ENCODE assay signal across 11 cellular contexts in genomic region chr15:95620934-95621579, GRCh38.
A peak's percentile ranks its signal among the peaks of the same experiment; 100 is the strongest.
DNase-seq lines count a peak whose midpoint lies in the region; ATAC-seq and TF ChIP-seq lines count a peak whose summit lies in the region.
"Had no signal": no experiment of that assay in that cellular context is flagged by ENCODE, and none has a peak within 500 bp of the region (broad histone marks: within the 10 kb centered on the region; RNA-seq: fewer than 3 reads in every experiment).

No MANE protein-coding gene starts in this region.

- no peak overlapping the region for H4K8ac ChIP-seq in H9 (replicated peaks; ENCODE audit: insufficient read length, low read depth, low read length)

- no peaks in the 10 kb centered on the region for H3K23me2 ChIP-seq in H9 (ENCODE audit: insufficient read length, low read depth, low read length, poor library complexity, severe bottlenecking)

- H3K4me1 ChIP-seq in right cardiac atrium (ENCODE audit: control insufficient read depth, insufficient read depth, low read length) (no peaks in the 10 kb centered on the region), KMS-11 (ENCODE audit: low read depth, poor library complexity, severe bottlenecking) (peaks cover 17% of the 10 kb centered on the region), subcutaneous abdominal adipose tissue (ENCODE audit: control insufficient read depth in 5 of 5, insufficient read depth in 5 of 5, low read length in 5 of 5) (peaks cover 0 to 21% (median 13%) of the 10 kb centered on the region in 5 donors), H9 (ENCODE audit: insufficient read depth, low read length) (no peaks in the 10 kb centered on the region)
- H3K4me1 ChIP-seq: testis had no signal

- H2BK120ac ChIP-seq in H9 (ENCODE audit: low read depth, low read length, poor library complexity, severe bottlenecking) = no peak overlapping the region

- no peaks in the 10 kb centered on the region for H3K9me3 ChIP-seq in right cardiac atrium (ENCODE audit: control insufficient read depth, low read length)
- no peaks in the 10 kb centered on the region for H3K9me3 ChIP-seq in subcutaneous abdominal adipose tissue (ENCODE audit: control insufficient read depth in 5 of 5, low read length in 5 of 5)
- no peaks in the 10 kb centered on the region for H3K9me3 ChIP-seq in H9 (ENCODE audit: control insufficient read depth, low read depth, low read length)
- H3K9me3 ChIP-seq: testis had no signal

- H4K20me1 ChIP-seq in KMS-11 (ENCODE audit: insufficient read depth) (no peaks in the 10 kb centered on the region), H9 (ENCODE audit: control insufficient read depth, insufficient read depth, insufficient read length) (no peaks in the 10 kb centered on the region)

- H3K79me1 ChIP-seq in H9 (ENCODE audit: insufficient read depth, low read depth, low read length, poor library complexity, severe bottlenecking) = no peaks in the 10 kb centered on the region

- H2BK20ac ChIP-seq in H9 (ENCODE audit: low read depth, low read length, poor library complexity, severe bottlenecking) = no peak overlapping the region

- no peak overlapping the region for H3K4ac ChIP-seq in H9 (ENCODE audit: low read depth, low read length)

- peaks cover 5 to 7% of the 10 kb centered on the region in 2 experiments; a peak in 2 of 5 replicates for H3K9me3 Mint-ChIP-seq in H9

- no peak overlapping the region for H2BK5ac ChIP-seq in H9 (ENCODE audit: insufficient read length, low read length)

- H3K4me3 Mint-ChIP-seq in H9 = no peak overlapping the region

- no peak overlapping the region for H4K91ac ChIP-seq in H9 (ENCODE audit: insufficient read length, low read depth, low read length)

- no peak for DNase-seq in right cardiac atrium
- DNase-seq in left ventricle myocardium superior = no peak
- DNase-seq in coronary artery (ENCODE audit: low spot score) = no peak
- no peak for DNase-seq in H9
- DNase-seq in NCI-H1092 treated with DMSO at 0.1 percent for 48 hours (lab: John Stamatoyannopoulos, UW) = no peak
- DNase-seq in dorsolateral prefrontal cortex = no peak
- DNase-seq: NCI-H2029 treated with DMSO at 0.1 percent for 48 hours, testis had no signal

- H2BK12ac ChIP-seq in H9 (ENCODE audit: insufficient read length, low read depth, low read length) = no peak overlapping the region

- peaks cover 2% of the 10 kb centered on the region; the same call in 1 of the 2 replicates for H3K27me3 Mint-ChIP-seq in H9 (ENCODE audit: low read depth)

- H3K14ac ChIP-seq in H9 (ENCODE audit: insufficient read depth, low read length) = no peak overlapping the region

- H3K79me2 ChIP-seq in KMS-11 (ENCODE audit: insufficient read depth, low read depth) (no peaks in the 10 kb centered on the region), H9 (ENCODE audit: insufficient read depth, low read length) (no peaks in the 10 kb centered on the region)

- H2BK15ac ChIP-seq in H9 (ENCODE audit: low read depth, low read length) = no peak overlapping the region

- H3K36me3 Mint-ChIP-seq in H9 (ENCODE audit: insufficient read depth in 1 of 3, low read depth in 3 of 3) = peaks cover 0 to 11% (median 3%) of the 10 kb centered on the region in 3 experiments; a peak in 3 of 7 replicates

- H3K4me1 Mint-ChIP-seq in H9 = no peaks in the 10 kb centered on the region

- WGBS in right cardiac atrium = 92% methylated on average over 1 of the region's 1 CpG
- WGBS in H9 (ENCODE audit: extremely low coverage, insufficient read length, low lambda C conversion rate) = no CpG with 5 or more reads among the region's 1 CpG

- no peak overlapping the region for H3T11ph ChIP-seq in H9 (ENCODE audit: low read length)

- no peak overlapping the region for H2AK5ac ChIP-seq in H9 (ENCODE audit: insufficient read length, low read length)

- H3K18ac ChIP-seq in H9 (ENCODE audit: insufficient read length, low read depth, low read length) = no peak overlapping the region

- H3K4me3 ChIP-seq in right cardiac atrium (ENCODE audit: low read length) (no peak overlapping the region), KMS-11 (IDR thresholded peaks at IDR 0.05; ENCODE audit: insufficient read depth, low read depth, low read length) (no peak overlapping the region), coronary artery (peak overlapping the region; percentile 29), subcutaneous abdominal adipose tissue (ENCODE audit: low read depth in 1 of 5, low read length in 5 of 5) (peak overlapping the region in 1 of 5 donors; percentile 3), dorsolateral prefrontal cortex (no peak overlapping the region)
- H3K4me3 ChIP-seq: skin epidermis, testis had no signal

- no peak overlapping the region for H3K23ac ChIP-seq in H9 (ENCODE audit: insufficient read length, low read depth, low read length)

- no peak overlapping the region for H3K9ac ChIP-seq in KMS-11
- no peak overlapping the region for H3K9ac ChIP-seq in subcutaneous abdominal adipose tissue (ENCODE audit: low read length in 5 of 5)
- H3K9ac ChIP-seq in H9 (ENCODE audit: extremely low read depth, insufficient read length, low read length) = no peak overlapping the region

- ATAC-seq in right cardiac atrium (peak in 1 of 2 donors; percentile 53), left ventricle myocardium superior (no peak)

- H4K5ac ChIP-seq in H9 (ENCODE audit: insufficient read length, low read depth, low read length) = no peak overlapping the region

- H2AFZ ChIP-seq in KMS-11 (ENCODE audit: low read depth) (peak overlapping the region; percentile 44; the same call in 1 of the 2 replicates), H9 (ENCODE audit: low read length) (no peak overlapping the region)

- H3K36me3 ChIP-seq in KMS-11 (ENCODE audit: insufficient read depth) (no peaks in the 10 kb centered on the region), subcutaneous abdominal adipose tissue (ENCODE audit: control insufficient read depth in 5 of 5, insufficient read depth in 5 of 5, low read length in 5 of 5) (no peaks in the 10 kb centered on the region)

- H3K56ac ChIP-seq in H9 (ENCODE audit: insufficient read length, low read depth, low read length) = no peak overlapping the region

- TF ChIP-seq CTCF in KMS-11 (conservative IDR thresholded peaks at IDR 0.05; ENCODE audit: low read depth, low read length) (no peak), coronary artery (IDR thresholded peaks at IDR 0.05) (no peak), H9 (conservative IDR thresholded peaks at IDR 0.05) (no peak), dorsolateral prefrontal cortex (IDR thresholded peaks at IDR 0.05 in 54 of 56, conservative IDR thresholded peaks at IDR 0.05 in 2 of 56; ENCODE audit: low read depth in 1 of 56, partially characterized antibody in 56 of 56) (no peak)

- H3K4me2 ChIP-seq in KMS-11 (peak overlapping the region; percentile 47), H9 (ENCODE audit: insufficient read depth, insufficient read length, low read length) (no peak overlapping the region)

- no peak overlapping the region for H3K27ac Mint-ChIP-seq in H9

- H3K27me3 ChIP-seq in right cardiac atrium (ENCODE audit: control insufficient read depth, insufficient read depth) (no peaks in the 10 kb centered on the region), KMS-11 (ENCODE audit: insufficient read depth, low read depth) (no peaks in the 10 kb centered on the region), subcutaneous abdominal adipose tissue (ENCODE audit: control insufficient read depth in 5 of 5, insufficient read depth in 4 of 5, low read length in 5 of 5) (no peaks in the 10 kb centered on the region), H9 (ENCODE audit: insufficient read depth, low read length) (no peaks in the 10 kb centered on the region), dorsolateral prefrontal cortex (peaks cover 0 to 16% (median 0%) of the 10 kb centered on the region in 45 donors)
- H3K27me3 ChIP-seq: testis had no signal

- peak overlapping the region; percentile 49 for H3K27ac ChIP-seq in right cardiac atrium (ENCODE audit: low read length)
- H3K27ac ChIP-seq in KMS-11 = peak overlapping the region; percentile 13; the same call in 1 of the 2 replicates
- peak overlapping the region in 1 of 2 donors; percentile 4 for H3K27ac ChIP-seq in coronary artery
- peak overlapping the region; percentile 18 for H3K27ac ChIP-seq in subcutaneous abdominal adipose tissue (ENCODE audit: low read depth, low read length)
- no peak overlapping the region for H3K27ac ChIP-seq in H9 (ENCODE audit: insufficient read length, low read depth, low read length)
- no peak overlapping the region for H3K27ac ChIP-seq in dorsolateral prefrontal cortex
- H3K27ac ChIP-seq: skin epidermis, testis had no signal

- intact Hi-C loops in right cardiac atrium (cut with DNase I) (no loop called here), left ventricle myocardium superior (cut with micrococcal nuclease) (no loop called here), dorsolateral prefrontal cortex (cut with DNase I) (no loop called here)

Comparison
In these comparisons a context has a peak if more than half of its experiments do, and no peak if none do; other contexts are left out.
1. H3K27ac ChIP-seq: peak in right cardiac atrium (single experiment), KMS-11 (single experiment) and subcutaneous abdominal adipose tissue (single experiment); none in H9 (single experiment) and dorsolateral prefrontal cortex (0 of 59).